11 cellular contexts compared by ENCODE assay signal in genomic region chr6:156725712-156726111, GRCh38.
"Had no signal": no experiment of that assay in that cellular context is flagged by ENCODE, and none has a peak within 500 bp of the region (broad histone marks: within the 10 kb centered on the region; RNA-seq: fewer than 3 reads in every experiment).

No MANE protein-coding gene starts in this region.

- H3K4me3 ChIP-seq: GM23248, GM23338, HAP-1 had no signal

- ATAC-seq: GM23338, HCT116 had no signal

- H3K27ac ChIP-seq: GM23248 had no signal

- FAIRE-seq: H1, H54 had no signal

- H3K36me3 ChIP-seq: HAP-1 had no signal

- H3K9me3 ChIP-seq: HAP-1 had no signal

- DNase-seq: GM23248, GOT3, H7, H9, HCEC 1CT, HFFc6 had no signal
